Comparison of ENCODE assay signal across 8 cellular contexts in the genomic region with DNA sequence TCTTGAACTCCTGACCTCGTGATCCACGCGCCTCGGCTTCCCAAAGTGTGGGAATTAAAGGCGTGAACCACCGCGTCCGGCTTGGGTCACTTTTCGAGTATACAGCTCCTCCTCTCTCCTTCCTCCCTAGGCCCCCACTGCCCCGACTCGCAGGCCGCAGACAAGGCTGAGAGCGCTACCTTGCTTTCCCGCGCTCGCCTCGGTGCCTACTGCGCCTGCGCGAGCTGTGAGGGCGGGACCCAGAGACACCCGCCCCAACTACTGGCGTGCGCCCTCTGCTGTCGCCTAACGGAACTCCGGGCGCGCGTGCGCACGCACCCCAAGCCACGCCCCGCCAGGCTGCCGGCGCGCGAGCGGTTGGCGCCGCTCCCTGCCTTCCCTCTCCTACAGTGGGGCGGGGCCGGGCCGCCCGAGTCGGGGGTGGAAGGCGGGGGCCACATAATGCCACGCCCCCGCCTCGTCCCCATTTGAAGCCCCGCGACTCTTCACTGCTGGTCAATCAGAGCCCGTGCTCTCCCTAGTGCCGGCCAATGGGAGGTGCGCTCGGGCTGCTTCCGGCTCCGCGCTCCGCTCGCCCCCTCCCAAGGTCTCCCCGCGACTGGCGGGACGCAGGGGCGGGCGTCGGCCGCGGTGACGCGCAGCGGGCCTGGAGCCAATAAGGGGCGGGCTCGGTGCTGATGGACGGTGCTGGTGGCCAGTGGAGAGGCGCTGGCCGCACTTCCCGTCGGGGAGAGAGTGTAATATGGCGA. TPM values are rescaled to one million over a fixed set of nuclear protein-coding genes. Genes with fewer than 3 reads are reported as not detected.
DNase-seq lines count a peak whose midpoint lies in the region; ATAC-seq and TF ChIP-seq lines count a peak whose summit lies in the region.

A gene (plus strand): TSS at position 730 of the 749 bp plus-strand sequence. CDS start 13 bp downstream, at position 743.

- peaks cover 51% of the 10 kb centered on the region for H3K4me1 ChIP-seq in left ventricle myocardium inferior

- ATAC-seq in HG02885 (IDR thresholded peaks at IDR 0.05; ENCODE audit: poor library complexity, unreplicated experiment) = peak; percentile 86

- DNase-seq in NCI-H1694 (lab: John Stamatoyannopoulos, UW) (peak; percentile 94), amniotic stem cell (lab: John Stamatoyannopoulos, UW) (peak; percentile 99), left ventricle myocardium inferior (peak; percentile 99), progenitor cell of endocrine pancreas (ENCODE audit: low spot score, unreplicated experiment) (peak; percentile 99), ureter (ENCODE audit: low spot score) (peak; percentile 99)

- peak within 1 kb of the TSS; percentile 90 for H3K27ac ChIP-seq in left ventricle myocardium inferior (replicated peaks)

- H3K4me1 Mint-ChIP-seq in T-helper 1 cell treated with Interleukin-12 subunit alpha and Interleukin-12 subunit beta and Interleukin-4 antibody, amounts not matched to agents 30 μg/mL and 1 μg/mL, for 36 hours (ENCODE audit: low read depth) = peaks cover 28% of the 10 kb centered on the region
- H3K4me1 Mint-ChIP-seq in progenitor cell of endocrine pancreas (ENCODE audit: low read depth) = peaks cover 9% of the 10 kb centered on the region

- no peaks in the 10 kb centered on the region for H3K36me3 ChIP-seq in left ventricle myocardium inferior

- peak within 1 kb of the TSS; percentile 79 for H3K4me3 ChIP-seq in left ventricle myocardium inferior

- no peaks in the 10 kb centered on the region for H3K9me3 Mint-ChIP-seq in T-helper 1 cell treated with Interleukin-12 subunit alpha and Interleukin-12 subunit beta and Interleukin-4 antibody, amounts not matched to agents 30 μg/mL and 1 μg/mL, for 36 hours
- H3K9me3 Mint-ChIP-seq in progenitor cell of endocrine pancreas (ENCODE audit: low read depth) = no peaks in the 10 kb centered on the region

- no peaks in the 10 kb centered on the region for H3K27me3 ChIP-seq in left ventricle myocardium inferior (ENCODE audit: low read depth)

- no peaks in the 10 kb centered on the region for H3K9me3 ChIP-seq in left ventricle myocardium inferior (replicated peaks)

- intact Hi-C loops in left ventricle myocardium inferior (cut with micrococcal nuclease) = no loop called here

- peak; percentile 59 for TF ChIP-seq POLR2A in GM15510 (IDR thresholded peaks at IDR 0.05; ENCODE audit: borderline replicate concordance, extremely low read depth, insufficient read length)

- H3K27me3 Mint-ChIP-seq in T-helper 1 cell treated with Interleukin-12 subunit alpha and Interleukin-12 subunit beta and Interleukin-4 antibody, amounts not matched to agents 30 μg/mL and 1 μg/mL, for 36 hours (ENCODE audit: low read depth) = no peaks in the 10 kb centered on the region
- no peaks in the 10 kb centered on the region for H3K27me3 Mint-ChIP-seq in progenitor cell of endocrine pancreas

- peak within 1 kb of the TSS; percentile 95 for H3K4me3 Mint-ChIP-seq in T-helper 1 cell treated with Interleukin-12 subunit alpha and Interleukin-12 subunit beta and Interleukin-4 antibody, amounts not matched to agents 30 μg/mL and 1 μg/mL, for 36 hours
- H3K4me3 Mint-ChIP-seq in progenitor cell of endocrine pancreas (ENCODE audit: low read depth) = peak within 1 kb of the TSS; percentile 99

- peaks cover 10% of the 10 kb centered on the region for H3K36me3 Mint-ChIP-seq in T-helper 1 cell treated with Interleukin-12 subunit alpha and Interleukin-12 subunit beta and Interleukin-4 antibody, amounts not matched to agents 30 μg/mL and 1 μg/mL, for 36 hours (ENCODE audit: low read depth)
- no peaks in the 10 kb centered on the region for H3K36me3 Mint-ChIP-seq in progenitor cell of endocrine pancreas (ENCODE audit: insufficient read depth)

- H3K27ac Mint-ChIP-seq in T-helper 1 cell treated with Interleukin-12 subunit alpha and Interleukin-12 subunit beta and Interleukin-4 antibody, amounts not matched to agents 30 μg/mL and 1 μg/mL, for 36 hours = peak within 1 kb of the TSS; percentile 96
- peak within 1 kb of the TSS; percentile 99 for H3K27ac Mint-ChIP-seq in progenitor cell of endocrine pancreas

- TF ChIP-seq CTCF in left ventricle myocardium inferior (IDR thresholded peaks at IDR 0.05; ENCODE audit: borderline replicate concordance) = peak; percentile 99
- TF ChIP-seq CTCF in progenitor cell of endocrine pancreas (IDR thresholded peaks at IDR 0.05; ENCODE audit: unreplicated experiment) = peak; percentile 93

RNA-seq across cellular contexts. Expression of the gene that starts here (rescaled TPM):
- total RNA-seq in left ventricle myocardium inferior (17.7 TPM), progenitor cell of endocrine pancreas (65.5 and 67.5 TPM in 2 replicates), ureter (70.8 TPM)

Comparison
In these comparisons a context has a peak if more than half of its experiments do, and no peak if none do; other contexts are left out.
1. Peak in every context shown above with its lines: DNase-seq, ATAC-seq, H3K4me3 ChIP-seq and H3K27ac ChIP-seq.